ENCODE assay signal across 28 cellular contexts in the genomic region with DNA sequence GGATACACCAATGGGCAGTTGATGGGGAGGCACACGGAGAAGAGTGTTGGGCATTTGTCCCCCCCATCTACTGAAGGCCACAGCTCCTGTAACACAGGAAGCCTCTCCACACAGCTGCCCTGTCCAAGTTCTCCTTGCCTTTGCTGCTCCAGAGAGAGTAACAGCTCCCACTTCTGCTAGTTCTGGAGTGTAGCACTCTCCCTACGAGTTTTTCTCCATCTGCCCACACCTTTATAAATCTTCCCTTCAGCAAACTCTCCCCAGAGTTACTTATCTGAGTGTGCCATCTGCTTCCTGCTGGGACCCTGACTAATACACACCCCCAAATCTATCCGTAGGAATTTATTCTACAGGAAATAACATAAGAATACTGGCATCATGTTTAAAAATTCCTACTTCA. TPM values are rescaled to one million over a fixed set of nuclear protein-coding genes. Genes with fewer than 3 reads are reported as not detected.
A peak's percentile ranks its signal among the peaks of the same experiment; 100 is the strongest.
DNase-seq lines count a peak whose midpoint lies in the region; TF ChIP-seq lines count a peak whose summit lies in the region.
"Had no signal": no experiment of that assay in that cellular context is flagged by ENCODE, and none has a peak within 500 bp of the region (broad histone marks: within the 10 kb centered on the region; RNA-seq: fewer than 3 reads in every experiment).

No MANE protein-coding gene starts in this region.

- no peak overlapping the region for H3K4me3 Mint-ChIP-seq in dendritic cell treated with granulocyte-macrophage colony-stimulating factor and Interleukin-4, amounts not matched to agents 40 ng/mL and 50 ng/mL, for 4 days
- no peak overlapping the region for H3K4me3 Mint-ChIP-seq in osteocyte (ENCODE audit: unreplicated experiment)
- no peak overlapping the region for H3K4me3 Mint-ChIP-seq in activated CD4-positive, alpha-beta T cell treated with anti-CD3 and anti-CD28 coated beads, Interleukin-2, amount 10 ng/mL, durations not matched to agents 24 days and 14 days
- H3K4me3 Mint-ChIP-seq: activated CD8-positive, alpha-beta T cell treated with anti-CD3 and anti-CD28 coated beads for 36 hours; activated naive CD4-positive, alpha-beta T cell treated with anti-CD3 and anti-CD28 coated beads, Interleukin-2, amount 10 ng/mL, durations not matched to agents 7 days and 5 days; activated T-helper 17 cell treated with anti-CD3 and anti-CD28 coated beads, Interleukin-2, amount 50 U/mL, for 72 hours; CD4-positive, CD25-positive, alpha-beta regulatory T cell; central memory CD8-positive, alpha-beta T cell; stimulated activated effector memory CD8-positive, alpha-beta T cell treated with anti-CD3 and anti-CD28 coated beads, Interleukin-12 subunit alpha, Interleukin-12 subunit beta, amount 100 ng/mL, for 72 hours had no signal

- H3K27ac ChIP-seq in neuronal stem cell (replicated peaks; ENCODE audit: low read length) = no peak overlapping the region
- H3K27ac ChIP-seq: 22Rv1, adrenal gland, Peyer's patch, transverse colon had no signal

- H3K9ac ChIP-seq in neuronal stem cell (ENCODE audit: low read depth, low read length, poor library complexity) = peak overlapping the region; percentile 3

- H3K27me3 Mint-ChIP-seq in dendritic cell treated with granulocyte-macrophage colony-stimulating factor and Interleukin-4, amounts not matched to agents 40 ng/mL and 50 ng/mL, for 4 days = no peaks in the 10 kb centered on the region
- no peaks in the 10 kb centered on the region for H3K27me3 Mint-ChIP-seq in osteocyte (ENCODE audit: unreplicated experiment)
- H3K27me3 Mint-ChIP-seq in activated CD4-positive, alpha-beta T cell treated with anti-CD3 and anti-CD28 coated beads, Interleukin-2, amount 10 ng/mL, durations not matched to agents 24 days and 14 days = no peaks in the 10 kb centered on the region
- H3K27me3 Mint-ChIP-seq: activated CD8-positive, alpha-beta T cell treated with anti-CD3 and anti-CD28 coated beads for 36 hours; activated naive CD4-positive, alpha-beta T cell treated with anti-CD3 and anti-CD28 coated beads, Interleukin-2, amount 10 ng/mL, durations not matched to agents 7 days and 5 days; activated T-helper 17 cell treated with anti-CD3 and anti-CD28 coated beads, Interleukin-2, amount 50 U/mL, for 72 hours; CD4-positive, CD25-positive, alpha-beta regulatory T cell; central memory CD8-positive, alpha-beta T cell had no signal

- H4K8ac ChIP-seq in neuronal stem cell (ENCODE audit: low read depth, low read length) = no peak overlapping the region

- H3K36me3 ChIP-seq in neuronal stem cell (replicated peaks in 1 of 2; ENCODE audit: control insufficient read depth in 2 of 2, insufficient read depth in 2 of 2, low read length in 2 of 2) = peaks cover 1 to 44% of the 10 kb centered on the region in 2 donors

- peaks cover 0 to 3% of the 10 kb centered on the region in 2 donors for H3K4me1 ChIP-seq in neuronal stem cell (ENCODE audit: control insufficient read depth in 2 of 2, insufficient read depth in 1 of 2, low read depth in 1 of 2, low read length in 2 of 2)
- H3K4me1 ChIP-seq: Peyer's patch, transverse colon had no signal

- intact Hi-C loops in dendritic cell treated with granulocyte-macrophage colony-stimulating factor and Interleukin-4, amounts not matched to agents 40 ng/mL and 50 ng/mL, for 4 days (cut with micrococcal nuclease) = no loop called here
- intact Hi-C loops in activated CD4-positive, alpha-beta T cell treated with anti-CD3 and anti-CD28 coated beads, Interleukin-2, amount 10 ng/mL, durations not matched to agents 24 days and 14 days (cut with micrococcal nuclease) = no loop called here

- H3K27me3 ChIP-seq in neuronal stem cell (ENCODE audit: control insufficient read depth in 3 of 3, insufficient read depth in 3 of 3, low read depth in 1 of 3, low read length in 3 of 3) = no peaks in the 10 kb centered on the region
- H3K27me3 ChIP-seq: adrenal gland, Peyer's patch, transverse colon had no signal

- H3K9me3 ChIP-seq in neuronal stem cell (replicated peaks in 1 of 2; ENCODE audit: control insufficient read depth in 2 of 2, insufficient read depth in 1 of 2, low read depth in 1 of 2, low read length in 2 of 2) = peaks cover 0 to 1% of the 10 kb centered on the region in 2 donors
- H3K9me3 ChIP-seq: adrenal gland, Peyer's patch, transverse colon had no signal

- H3K36me3 Mint-ChIP-seq in dendritic cell treated with granulocyte-macrophage colony-stimulating factor and Interleukin-4, amounts not matched to agents 40 ng/mL and 50 ng/mL, for 4 days (ENCODE audit: low read depth) = peaks cover 33% of the 10 kb centered on the region
- peaks cover 43% of the 10 kb centered on the region for H3K36me3 Mint-ChIP-seq in osteocyte (ENCODE audit: unreplicated experiment)
- H3K36me3 Mint-ChIP-seq in activated CD4-positive, alpha-beta T cell treated with anti-CD3 and anti-CD28 coated beads, Interleukin-2, amount 10 ng/mL, durations not matched to agents 24 days and 14 days (ENCODE audit: low read depth) = peaks cover 22% of the 10 kb centered on the region

- no peak overlapping the region for H2BK15ac ChIP-seq in neuronal stem cell (ENCODE audit: low read length)

- H3K4ac ChIP-seq in neuronal stem cell (ENCODE audit: low read length) = no peak overlapping the region

- peak overlapping the region; percentile 77 for H3K14ac ChIP-seq in neuronal stem cell (ENCODE audit: low read length)

- H3K23ac ChIP-seq in neuronal stem cell (ENCODE audit: low read depth, low read length, poor library complexity) = no peak overlapping the region

- H2BK12ac ChIP-seq in neuronal stem cell (ENCODE audit: low read length) = no peak overlapping the region

- DNase-seq in DMS 273 (lab: John Stamatoyannopoulos, UW; ENCODE audit: unreplicated experiment) (peak; percentile 33), DMS 273 treated with DMSO at 0.1 percent for 48 hours (lab: John Stamatoyannopoulos, UW) (no peak), ELR (ENCODE audit: low read depth) (peak; percentile 20), neuronal stem cell (ENCODE audit: low spot score) (no peak), SW 1271 (lab: John Stamatoyannopoulos, UW) (no peak), osteocyte (ENCODE audit: extremely low spot score, unreplicated experiment) (no peak)
- no peak for DNase-seq in activated CD4-positive, alpha-beta T cell treated with anti-CD3 and anti-CD28 coated beads, Interleukin-2, amount 10 ng/mL, durations not matched to agents 24 days and 14 days
- DNase-seq: activated CD8-positive, alpha-beta memory T cell treated with anti-CD3 and anti-CD28 coated beads, Interleukin-2, amount 50 U/mL, for 48 hours; activated CD8-positive, alpha-beta T cell treated with anti-CD3 and anti-CD28 coated beads for 36 hours; activated naive CD4-positive, alpha-beta T cell treated with anti-CD3 and anti-CD28 coated beads, Interleukin-2, amount 10 ng/mL, durations not matched to agents 7 days and 5 days; CD4-positive, CD25-positive, alpha-beta regulatory T cell; mesenchymal stem cell; MV-4-11; NCI-H1436 treated with DMSO at 0.1 percent for 48 hours; NCI-H2107; NCI-H345; NCI-H748 treated with DMSO at 0.1 percent for 48 hours; Peyer's patch; SHP77 treated with DMSO at 0.1 percent for 48 hours; stimulated activated CD4-positive, alpha-beta T cell treated with anti-CD3 and anti-CD28 coated beads, Interleukin-15, amount 100 ng/mL, for 24 hours; T1000; transverse colon had no signal

- no CpG with 5 or more reads among the region's 3 CpGs for WGBS in neuronal stem cell (ENCODE audit: extremely low coverage in 2 of 2, insufficient read length in 2 of 2, insufficient replicate concordance in 1 of 2), 2 donors

- no peaks in the 10 kb centered on the region for H3K79me1 ChIP-seq in neuronal stem cell (ENCODE audit: low read depth, low read length)

- no peak overlapping the region for H4K91ac ChIP-seq in neuronal stem cell (ENCODE audit: low read depth, low read length, poor library complexity)

- peaks cover 53% of the 10 kb centered on the region for H3K4me1 Mint-ChIP-seq in dendritic cell treated with granulocyte-macrophage colony-stimulating factor and Interleukin-4, amounts not matched to agents 40 ng/mL and 50 ng/mL, for 4 days (ENCODE audit: low read depth)
- H3K4me1 Mint-ChIP-seq in osteocyte (ENCODE audit: unreplicated experiment) = peaks cover 13% of the 10 kb centered on the region
- no peaks in the 10 kb centered on the region for H3K4me1 Mint-ChIP-seq in activated CD4-positive, alpha-beta T cell treated with anti-CD3 and anti-CD28 coated beads, Interleukin-2, amount 10 ng/mL, durations not matched to agents 24 days and 14 days
- H3K4me1 Mint-ChIP-seq: activated naive CD4-positive, alpha-beta T cell treated with anti-CD3 and anti-CD28 coated beads, Interleukin-2, amount 10 ng/mL, durations not matched to agents 7 days and 5 days; activated T-helper 17 cell treated with anti-CD3 and anti-CD28 coated beads, Interleukin-2, amount 50 U/mL, for 72 hours; CD4-positive, CD25-positive, alpha-beta regulatory T cell; central memory CD8-positive, alpha-beta T cell; stimulated activated effector memory CD8-positive, alpha-beta T cell treated with anti-CD3 and anti-CD28 coated beads, Interleukin-12 subunit alpha, Interleukin-12 subunit beta, amount 100 ng/mL, for 72 hours had no signal

- peak overlapping the region; percentile 17 for H3K27ac Mint-ChIP-seq in dendritic cell treated with granulocyte-macrophage colony-stimulating factor and Interleukin-4, amounts not matched to agents 40 ng/mL and 50 ng/mL, for 4 days
- no peak overlapping the region for H3K27ac Mint-ChIP-seq in osteocyte (ENCODE audit: unreplicated experiment)
- no peak overlapping the region for H3K27ac Mint-ChIP-seq in activated CD4-positive, alpha-beta T cell treated with anti-CD3 and anti-CD28 coated beads, Interleukin-2, amount 10 ng/mL, durations not matched to agents 24 days and 14 days
- H3K27ac Mint-ChIP-seq: activated CD8-positive, alpha-beta T cell treated with anti-CD3 and anti-CD28 coated beads for 36 hours; activated naive CD4-positive, alpha-beta T cell treated with anti-CD3 and anti-CD28 coated beads, Interleukin-2, amount 10 ng/mL, durations not matched to agents 7 days and 5 days; activated T-helper 17 cell treated with anti-CD3 and anti-CD28 coated beads, Interleukin-2, amount 50 U/mL, for 72 hours; CD4-positive, CD25-positive, alpha-beta regulatory T cell; stimulated activated effector memory CD8-positive, alpha-beta T cell treated with anti-CD3 and anti-CD28 coated beads, Interleukin-12 subunit alpha, Interleukin-12 subunit beta, amount 100 ng/mL, for 72 hours had no signal

- H2BK120ac ChIP-seq in neuronal stem cell (ENCODE audit: low read depth, low read length) = no peak overlapping the region

- H3K9me3 Mint-ChIP-seq in dendritic cell treated with granulocyte-macrophage colony-stimulating factor and Interleukin-4, amounts not matched to agents 40 ng/mL and 50 ng/mL, for 4 days = no peaks in the 10 kb centered on the region
- H3K9me3 Mint-ChIP-seq in osteocyte (ENCODE audit: unreplicated experiment) = no peaks in the 10 kb centered on the region
- H3K9me3 Mint-ChIP-seq in activated CD4-positive, alpha-beta T cell treated with anti-CD3 and anti-CD28 coated beads, Interleukin-2, amount 10 ng/mL, durations not matched to agents 24 days and 14 days = no peaks in the 10 kb centered on the region
- H3K9me3 Mint-ChIP-seq: activated CD8-positive, alpha-beta T cell treated with anti-CD3 and anti-CD28 coated beads for 36 hours; activated naive CD4-positive, alpha-beta T cell treated with anti-CD3 and anti-CD28 coated beads, Interleukin-2, amount 10 ng/mL, durations not matched to agents 7 days and 5 days; activated T-helper 17 cell treated with anti-CD3 and anti-CD28 coated beads, Interleukin-2, amount 50 U/mL, for 72 hours; CD4-positive, CD25-positive, alpha-beta regulatory T cell; central memory CD8-positive, alpha-beta T cell; stimulated activated effector memory CD8-positive, alpha-beta T cell treated with anti-CD3 and anti-CD28 coated beads, Interleukin-12 subunit alpha, Interleukin-12 subunit beta, amount 100 ng/mL, for 72 hours had no signal

- no peak overlapping the region for H3K4me3 ChIP-seq in neuronal stem cell (ENCODE audit: low read length in 2 of 2)
- H3K4me3 ChIP-seq: adrenal gland, Peyer's patch, transverse colon had no signal

- H3K4me2 ChIP-seq in neuronal stem cell (ENCODE audit: insufficient read depth, low read length, poor library complexity, severe bottlenecking) = no peak overlapping the region

- no peak overlapping the region for H2AFZ ChIP-seq in neuronal stem cell (ENCODE audit: low read length)

- no peak overlapping the region for H2BK5ac ChIP-seq in neuronal stem cell (ENCODE audit: low read length)

- no peak overlapping the region for H2AK5ac ChIP-seq in neuronal stem cell (ENCODE audit: low read depth, low read length)

- H3K18ac ChIP-seq in neuronal stem cell (ENCODE audit: low read length) = no peak overlapping the region

- TF ChIP-seq CTCF in osteocyte (IDR thresholded peaks at IDR 0.05) = no peak

RNA-seq across cellular contexts. Expression of gene ERN1, which starts 42.6 kb away (rescaled TPM):
- polyA plus RNA-seq in neuronal stem cell (2013, experiment 1 of 2) = 3.0 TPM
- polyA plus RNA-seq in neuronal stem cell (2013, experiment 2 of 2) = 2.7 TPM
- 20.8 and 21.4 TPM in 2 replicates for total RNA-seq in osteocyte
- total RNA-seq in activated CD4-positive, alpha-beta T cell treated with anti-CD3 and anti-CD28 coated beads, Interleukin-2, amount 10 ng/mL, durations not matched to agents 24 days and 14 days = 41.3 and 52.1 TPM in 2 replicates

Comparison
In these comparisons a context has a peak if more than half of its experiments do, and no peak if none do; other contexts are left out.
1. DNase-seq: peak in DMS 273 (single experiment) and ELR (single experiment); none in DMS 273 treated with DMSO at 0.1 percent for 48 hours (single experiment), neuronal stem cell (single experiment), SW 1271 (0 of 2), osteocyte (single experiment) and activated CD4-positive, alpha-beta T cell treated with anti-CD3 and anti-CD28 coated beads, Interleukin-2, amount 10 ng/mL, durations not matched to agents 24 days and 14 days (single experiment).